ENCODE assay signal across 1 cellular context in genomic region chr7:77798394-77799077, GRCh38.
TF ChIP-seq lines count a peak whose summit lies in the region.

Gene PHTF2 (plus strand): TSS chr7:77798773.
Gene TMEM60 (minus strand): TSS chr7:77798434. CDS start chr7:77794373, 4,061 bp downstream.

TF ChIP-seq in HepG2, 621 proteins besides CTCF, POLR2A, EP300 and RAD21 (continued from another document and continues in another):
- TF ChIP-seq KIAA2018 (CRISPR knock-in tag; IDR thresholded peaks at IDR 0.05; ENCODE audit: borderline replicate concordance) (no peak), XRCC5 (optimal IDR thresholded peaks at IDR 0.05; ENCODE audit: low read length) (peak; percentile 36), ZNF567 (CRISPR knock-in tag; IDR thresholded peaks at IDR 0.05; ENCODE audit: borderline replicate concordance) (no peak), FOSL2 (CRISPR knock-in tag; IDR thresholded peaks at IDR 0.05) (no peak; the same call in none of the 2 replicates), TRIM22 (IDR thresholded peaks at IDR 0.05) (no peak), CREBL2 (CRISPR knock-in tag; IDR thresholded peaks at IDR 0.05; ENCODE audit: borderline replicate concordance) (no peak), ZNF607 (CRISPR knock-in tag; IDR thresholded peaks at IDR 0.05; ENCODE audit: borderline replicate concordance) (peak; percentile 42), CBFB (CRISPR knock-in tag; IDR thresholded peaks at IDR 0.05) (no peak), CREM (IDR thresholded peaks at IDR 0.05) (peak; percentile 73; the same call in 1 of the 2 replicates), CREM (CRISPR knock-in tag; IDR thresholded peaks at IDR 0.05) (no peak), ZNF34 (CRISPR knock-in tag; IDR thresholded peaks at IDR 0.05; ENCODE audit: borderline replicate concordance) (peak; percentile 52; the same call in 1 of the 2 replicates), PBX3 (CRISPR knock-in tag; IDR thresholded peaks at IDR 0.05; ENCODE audit: borderline replicate concordance) (peak; percentile 97), HDAC1 (CRISPR knock-in tag; IDR thresholded peaks at IDR 0.05) (peak; percentile 71; the same call in 1 of the 2 replicates), ZSCAN21 (CRISPR knock-in tag; IDR thresholded peaks at IDR 0.05; ENCODE audit: borderline replicate concordance) (no peak; the same call in 1 of the 2 replicates), ZNF776 (CRISPR knock-in tag; IDR thresholded peaks at IDR 0.05) (no peak), ZNF550 (CRISPR knock-in tag; IDR thresholded peaks at IDR 0.05; ENCODE audit: borderline replicate concordance) (no peak), NR0B2 (CRISPR knock-in tag; IDR thresholded peaks at IDR 0.05) (no peak), ZNF547 (CRISPR knock-in tag; IDR thresholded peaks at IDR 0.05) (peak; percentile 52; the same call in 1 of the 2 replicates), CSRNP1 (CRISPR knock-in tag; IDR thresholded peaks at IDR 0.05) (no peak), ATF2 (CRISPR knock-in tag; IDR thresholded peaks at IDR 0.05) (peak; percentile 51; the same call in 1 of the 2 replicates), UBTF (CRISPR knock-in tag; IDR thresholded peaks at IDR 0.05) (peak; percentile 99), ZFP36 (IDR thresholded peaks at IDR 0.05; ENCODE audit: borderline replicate concordance, low read depth, low read length, partially characterized antibody) (no peak), ZNF124 (CRISPR knock-in tag; IDR thresholded peaks at IDR 0.05) (no peak), RFXANK (CRISPR knock-in tag; IDR thresholded peaks at IDR 0.05) (no peak; the same call in 1 of the 2 replicates), MXD1 (CRISPR knock-in tag; IDR thresholded peaks at IDR 0.05) (0 out of 2 replicates have a peak, but pooled peaks have one; percentile 0), ZNF7 (CRISPR knock-in tag; IDR thresholded peaks at IDR 0.05) (no peak), RORA (CRISPR knock-in tag; IDR thresholded peaks at IDR 0.05) (no peak), CEBPZ (IDR thresholded peaks at IDR 0.05; ENCODE audit: low read length) (peak; percentile 95), YEATS2 (CRISPR knock-in tag; IDR thresholded peaks at IDR 0.05; ENCODE audit: borderline replicate concordance) (peak; percentile 44; the same call in 1 of the 2 replicates), IKZF5 (CRISPR knock-in tag; IDR thresholded peaks at IDR 0.05) (peak; percentile 72), WIZ (CRISPR knock-in tag; IDR thresholded peaks at IDR 0.05) (no peak)
